Comparison of ENCODE assay signal across 16 cellular contexts in genomic region chr2:168642873-168643272, GRCh38.
DNase-seq lines count a peak whose midpoint lies in the region; ATAC-seq and TF ChIP-seq lines count a peak whose summit lies in the region.
"Had no signal": no experiment of that assay in that cellular context is flagged by ENCODE, and none has a peak within 500 bp of the region (broad histone marks: within the 10 kb centered on the region; RNA-seq: fewer than 3 reads in every experiment).

No MANE protein-coding gene starts in this region.

- H3K4me3 ChIP-seq in heart left ventricle (no peak overlapping the region), heart right ventricle (no peak overlapping the region), stomach smooth muscle (ENCODE audit: low read length in 2 of 2) (no peak overlapping the region), ovary (no peak overlapping the region)
- H3K4me3 ChIP-seq: K562 had no signal

- H3K4me1 ChIP-seq in heart left ventricle (peaks cover 0 to 45% (median 23%) of the 10 kb centered on the region in 12 donors), heart right ventricle (peaks cover 6 to 51% (median 30%) of the 10 kb centered on the region in 9 donors), stomach smooth muscle (ENCODE audit: control insufficient read depth, insufficient read depth, low read length) (peaks cover 24% of the 10 kb centered on the region), ovary (ENCODE audit: insufficient read depth) (peaks cover 5% of the 10 kb centered on the region)

- H3K9me3 ChIP-seq in heart left ventricle (peaks cover 0 to 9% (median 0%) of the 10 kb centered on the region in 12 donors), heart right ventricle (peaks cover 0 to 16% (median 0%) of the 10 kb centered on the region in 11 donors), stomach smooth muscle (ENCODE audit: control insufficient read depth in 2 of 2, low read length in 2 of 2) (no peaks in the 10 kb centered on the region), ovary (no peaks in the 10 kb centered on the region)

- DNase-seq in heart left ventricle (no peak), heart right ventricle (no peak), ovary (no peak)
- DNase-seq: C1 segment of cervical spinal cord; Calu3; CD4-positive, alpha-beta T cell; DMS 273 treated with DMSO at 0.1 percent for 48 hours; DND-41; GDM1; GOT3; H9 had no signal

- TF ChIP-seq POLR2A in heart left ventricle (IDR thresholded peaks at IDR 0.05) (no peak), ovary (IDR thresholded peaks at IDR 0.05) (no peak)

- H3K36me3 ChIP-seq in heart left ventricle (no peaks in the 10 kb centered on the region), heart right ventricle (no peaks in the 10 kb centered on the region), stomach smooth muscle (ENCODE audit: control insufficient read depth in 2 of 2, insufficient read depth in 2 of 2, low read length in 2 of 2) (no peaks in the 10 kb centered on the region), ovary (no peaks in the 10 kb centered on the region)

- ATAC-seq in heart left ventricle (no peak), heart right ventricle (no peak), GM19351 (IDR thresholded peaks at IDR 0.05; ENCODE audit: unreplicated experiment) (peak; percentile 96), HG02610 (IDR thresholded peaks at IDR 0.05; ENCODE audit: unreplicated experiment) (peak; percentile 68), GM18498 (IDR thresholded peaks at IDR 0.05; ENCODE audit: unreplicated experiment) (no peak)
- ATAC-seq: K562 had no signal

- H3K27ac ChIP-seq in heart left ventricle (peak overlapping the region in 9 of 12 donors; percentile 6 to 91 (median 66)), heart right ventricle (peak overlapping the region in 5 of 10 donors; percentile 63 to 90 (median 87)), stomach smooth muscle (ENCODE audit: low read length) (peak overlapping the region; percentile 93), ovary (no peak overlapping the region)

- no peak for TF ChIP-seq EP300 in ovary (IDR thresholded peaks at IDR 0.05)

- TF ChIP-seq CTCF in heart left ventricle (IDR thresholded peaks at IDR 0.05) (no peak), heart right ventricle (IDR thresholded peaks at IDR 0.05) (no peak), ovary (IDR thresholded peaks at IDR 0.05) (no peak)

- no peaks in the 10 kb centered on the region for H3K27me3 ChIP-seq in heart left ventricle
- no peaks in the 10 kb centered on the region for H3K27me3 ChIP-seq in heart right ventricle
- no peaks in the 10 kb centered on the region for H3K27me3 ChIP-seq in stomach smooth muscle (ENCODE audit: control insufficient read depth in 1 of 2, insufficient read depth in 2 of 2, low read length in 2 of 2)
- no peaks in the 10 kb centered on the region for H3K27me3 ChIP-seq in ovary

- H3K9ac ChIP-seq in stomach smooth muscle (ENCODE audit: low read length in 2 of 2), result no peak overlapping the region

- 86 to 94% (median 93%) methylated on average over 6 of the region's 6 CpGs for WGBS in heart left ventricle, 4 donors
- 88 to 90% methylated on average over 6 of the region's 6 CpGs for WGBS in heart right ventricle, 2 donors
- WGBS in ovary, 3 donors, result 86 to 96% (median 88%) methylated on average over 6 of the region's 6 CpGs

- intact Hi-C loops in heart left ventricle (cut with DNase I), result loop anchor here in 3 of 10 donors (5.0 kb wide), 4 partner anchors 39 to 186 kb away; partner anchors contain the start of gene CERS6 (in 1 of the 3)
- intact Hi-C loops in heart right ventricle (cut with DNase I), result loop anchor here in 1 of 10 donors (5.0 kb wide), 1 partner anchor 116 kb away; no protein-coding TSS in a partner anchor
- intact Hi-C loops in ovary (cut with DNase I), result no loop called here

Comparison
In these comparisons a context has a peak if more than half of its experiments do, and no peak if none do; other contexts are left out.
1. ATAC-seq: peak in GM19351 (single experiment) and HG02610 (single experiment); none in heart left ventricle (0 of 4), heart right ventricle (0 of 8) and GM18498 (single experiment).
2. H3K27ac ChIP-seq: peak in heart left ventricle (9 of 12) and stomach smooth muscle (single experiment); none in ovary (0 of 2).